In the genomic region with DNA sequence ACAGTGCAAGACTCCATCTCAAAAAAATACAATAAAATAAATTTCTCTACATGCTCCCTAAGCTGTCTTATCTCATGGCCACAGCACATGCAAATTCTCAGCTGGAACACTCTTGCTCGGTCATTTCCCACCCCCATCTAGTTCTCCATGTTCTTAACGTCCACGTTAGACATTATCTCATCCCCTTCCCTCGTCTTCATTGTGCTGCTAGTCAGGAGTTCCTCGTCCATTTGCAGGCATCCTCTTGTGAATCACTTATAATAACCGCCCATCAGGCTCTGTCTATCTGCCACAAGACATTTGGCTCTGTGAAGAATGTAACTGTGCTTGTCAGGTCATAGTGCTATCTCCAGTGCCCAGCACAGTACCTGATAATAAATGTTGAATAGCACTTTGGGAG, we compare ENCODE assay signal across 1 cellular context.
TF ChIP-seq lines count a peak whose summit lies in the region.

No MANE protein-coding gene starts in this region.

TF ChIP-seq in WTC11, 78 proteins besides CTCF, POLR2A, EP300 and RAD21 (continued from another document):
- TF ChIP-seq, protein P1, sequence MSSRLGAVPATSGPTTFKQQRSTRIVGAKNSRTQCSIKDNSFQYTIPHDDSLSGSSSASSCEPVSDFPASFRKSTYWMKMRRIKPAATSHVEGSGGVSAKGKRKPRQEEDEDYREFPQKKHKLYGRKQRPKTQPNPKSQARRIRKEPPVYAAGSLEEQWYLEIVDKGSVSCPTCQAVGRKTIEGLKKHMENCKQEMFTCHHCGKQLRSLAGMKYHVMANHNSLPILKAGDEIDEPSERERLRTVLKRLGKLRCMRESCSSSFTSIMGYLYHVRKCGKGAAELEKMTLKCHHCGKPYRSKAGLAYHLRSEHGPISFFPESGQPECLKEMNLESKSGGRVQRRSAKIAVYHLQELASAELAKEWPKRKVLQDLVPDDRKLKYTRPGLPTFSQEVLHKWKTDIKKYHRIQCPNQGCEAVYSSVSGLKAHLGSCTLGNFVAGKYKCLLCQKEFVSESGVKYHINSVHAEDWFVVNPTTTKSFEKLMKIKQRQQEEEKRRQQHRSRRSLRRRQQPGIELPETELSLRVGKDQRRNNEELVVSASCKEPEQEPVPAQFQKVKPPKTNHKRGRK (CRISPR knock-in tag; IDR thresholded peaks at IDR 0.05; ENCODE audit: borderline replicate concordance): no peak
- TF ChIP-seq, protein P2, sequence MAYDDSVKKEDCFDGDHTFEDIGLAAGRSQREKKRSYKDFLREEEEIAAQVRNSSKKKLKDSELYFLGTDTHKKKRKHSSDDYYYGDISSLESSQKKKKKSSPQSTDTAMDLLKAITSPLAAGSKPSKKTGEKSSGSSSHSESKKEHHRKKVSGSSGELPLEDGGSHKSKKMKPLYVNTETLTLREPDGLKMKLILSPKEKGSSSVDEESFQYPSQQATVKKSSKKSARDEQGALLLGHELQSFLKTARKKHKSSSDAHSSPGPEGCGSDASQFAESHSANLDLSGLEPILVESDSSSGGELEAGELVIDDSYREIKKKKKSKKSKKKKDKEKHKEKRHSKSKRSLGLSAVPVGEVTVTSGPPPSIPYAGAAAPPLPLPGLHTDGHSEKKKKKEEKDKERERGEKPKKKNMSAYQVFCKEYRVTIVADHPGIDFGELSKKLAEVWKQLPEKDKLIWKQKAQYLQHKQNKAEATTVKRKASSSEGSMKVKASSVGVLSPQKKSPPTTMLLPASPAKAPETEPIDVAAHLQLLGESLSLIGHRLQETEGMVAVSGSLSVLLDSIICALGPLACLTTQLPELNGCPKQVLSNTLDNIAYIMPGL (CRISPR knock-in tag; IDR thresholded peaks at IDR 0.05): no peak
- no peak for TF ChIP-seq ETV6 (CRISPR knock-in tag; IDR thresholded peaks at IDR 0.05)
- TF ChIP-seq NR3C1 (CRISPR knock-in tag; conservative IDR thresholded peaks at IDR 0.05; ENCODE audit: low read depth): no peak
- no peak for TF ChIP-seq JAZF1 (CRISPR knock-in tag; IDR thresholded peaks at IDR 0.05)
- no peak for TF ChIP-seq NFE2L1 (CRISPR knock-in tag; IDR thresholded peaks at IDR 0.05)
- TF ChIP-seq, protein P3, sequence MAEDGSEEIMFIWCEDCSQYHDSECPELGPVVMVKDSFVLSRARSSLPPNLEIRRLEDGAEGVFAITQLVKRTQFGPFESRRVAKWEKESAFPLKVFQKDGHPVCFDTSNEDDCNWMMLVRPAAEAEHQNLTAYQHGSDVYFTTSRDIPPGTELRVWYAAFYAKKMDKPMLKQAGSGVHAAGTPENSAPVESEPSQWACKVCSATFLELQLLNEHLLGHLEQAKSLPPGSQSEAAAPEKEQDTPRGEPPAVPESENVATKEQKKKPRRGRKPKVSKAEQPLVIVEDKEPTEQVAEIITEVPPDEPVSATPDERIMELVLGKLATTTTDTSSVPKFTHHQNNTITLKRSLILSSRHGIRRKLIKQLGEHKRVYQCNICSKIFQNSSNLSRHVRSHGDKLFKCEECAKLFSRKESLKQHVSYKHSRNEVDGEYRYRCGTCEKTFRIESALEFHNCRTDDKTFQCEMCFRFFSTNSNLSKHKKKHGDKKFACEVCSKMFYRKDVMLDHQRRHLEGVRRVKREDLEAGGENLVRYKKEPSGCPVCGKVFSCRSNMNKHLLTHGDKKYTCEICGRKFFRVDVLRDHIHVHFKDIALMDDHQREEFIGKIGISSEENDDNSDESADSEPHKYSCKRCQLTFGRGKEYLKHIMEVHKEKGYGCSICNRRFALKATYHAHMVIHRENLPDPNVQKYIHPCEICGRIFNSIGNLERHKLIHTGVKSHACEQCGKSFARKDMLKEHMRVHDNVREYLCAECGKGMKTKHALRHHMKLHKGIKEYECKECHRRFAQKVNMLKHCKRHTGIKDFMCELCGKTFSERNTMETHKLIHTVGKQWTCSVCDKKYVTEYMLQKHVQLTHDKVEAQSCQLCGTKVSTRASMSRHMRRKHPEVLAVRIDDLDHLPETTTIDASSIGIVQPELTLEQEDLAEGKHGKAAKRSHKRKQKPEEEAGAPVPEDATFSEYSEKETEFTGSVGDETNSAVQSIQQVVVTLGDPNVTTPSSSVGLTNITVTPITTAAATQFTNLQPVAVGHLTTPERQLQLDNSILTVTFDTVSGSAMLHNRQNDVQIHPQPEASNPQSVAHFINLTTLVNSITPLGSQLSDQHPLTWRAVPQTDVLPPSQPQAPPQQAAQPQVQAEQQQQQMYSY (CRISPR knock-in tag; IDR thresholded peaks at IDR 0.05): no peak
- TF ChIP-seq, protein P4, sequence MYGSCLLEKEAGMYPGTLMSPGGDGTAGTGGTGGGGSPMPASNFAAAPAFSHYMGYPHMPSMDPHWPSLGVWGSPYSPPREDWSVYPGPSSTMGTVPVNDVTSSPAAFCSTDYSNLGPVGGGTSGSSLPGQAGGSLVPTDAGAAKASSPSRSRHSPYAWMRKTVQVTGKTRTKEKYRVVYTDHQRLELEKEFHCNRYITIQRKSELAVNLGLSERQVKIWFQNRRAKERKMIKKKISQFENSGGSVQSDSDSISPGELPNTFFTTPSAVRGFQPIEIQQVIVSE (CRISPR knock-in tag; IDR thresholded peaks at IDR 0.05; ENCODE audit: borderline replicate concordance): no peak
